ENCODE assay signal across 1 cellular context in the genomic region with DNA sequence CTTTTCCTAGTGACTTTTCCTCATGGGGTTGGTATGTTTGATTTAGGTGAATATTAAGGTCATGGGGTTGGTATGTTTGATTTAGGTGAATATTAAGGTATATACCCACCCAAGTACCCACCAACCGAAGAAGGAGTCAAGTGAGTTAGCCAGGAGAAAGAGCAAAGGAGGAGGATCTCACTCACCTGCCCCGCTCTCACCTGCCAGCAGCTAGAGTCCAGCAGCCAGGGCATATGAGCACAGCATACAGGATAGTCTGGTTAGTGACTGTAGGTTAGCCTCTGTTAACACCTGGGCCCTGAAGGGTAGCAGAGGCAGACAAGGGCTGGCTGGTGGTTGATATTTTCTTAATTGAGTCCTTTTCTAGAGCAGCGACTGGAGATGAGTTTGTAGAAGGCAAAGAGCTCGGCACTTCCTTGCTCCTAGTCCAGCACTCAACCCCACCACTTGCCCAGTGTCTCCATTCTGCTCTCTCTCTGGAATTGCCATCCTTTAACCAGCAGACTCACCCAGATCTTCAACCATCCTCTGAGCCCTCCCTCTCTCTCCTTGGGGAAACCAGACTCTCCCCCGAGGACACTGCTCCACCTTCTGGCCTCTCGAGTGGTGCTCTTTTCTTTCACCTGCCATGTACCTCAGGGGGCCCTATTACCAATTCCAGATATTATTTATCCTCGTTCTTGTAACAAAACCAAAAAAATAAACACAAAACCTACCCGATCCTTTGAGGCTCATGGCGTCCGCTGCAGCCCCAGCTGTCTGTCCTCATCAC.
TF ChIP-seq lines count a peak whose summit lies in the region.

No MANE protein-coding gene starts in this region.

TF ChIP-seq in HepG2, 621 proteins besides CTCF, POLR2A, EP300 and RAD21 (continued from another document):
- TF ChIP-seq ZNF891 (CRISPR knock-in tag; IDR thresholded peaks at IDR 0.05), result no peak
- TF ChIP-seq, protein P1, sequence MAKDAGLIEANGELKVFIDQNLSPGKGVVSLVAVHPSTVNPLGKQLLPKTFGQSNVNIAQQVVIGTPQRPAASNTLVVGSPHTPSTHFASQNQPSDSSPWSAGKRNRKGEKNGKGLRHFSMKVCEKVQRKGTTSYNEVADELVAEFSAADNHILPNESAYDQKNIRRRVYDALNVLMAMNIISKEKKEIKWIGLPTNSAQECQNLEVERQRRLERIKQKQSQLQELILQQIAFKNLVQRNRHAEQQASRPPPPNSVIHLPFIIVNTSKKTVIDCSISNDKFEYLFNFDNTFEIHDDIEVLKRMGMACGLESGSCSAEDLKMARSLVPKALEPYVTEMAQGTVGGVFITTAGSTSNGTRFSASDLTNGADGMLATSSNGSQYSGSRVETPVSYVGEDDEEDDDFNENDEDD (CRISPR knock-in tag; IDR thresholded peaks at IDR 0.05; ENCODE audit: borderline replicate concordance), result no peak
